In the genomic region with DNA sequence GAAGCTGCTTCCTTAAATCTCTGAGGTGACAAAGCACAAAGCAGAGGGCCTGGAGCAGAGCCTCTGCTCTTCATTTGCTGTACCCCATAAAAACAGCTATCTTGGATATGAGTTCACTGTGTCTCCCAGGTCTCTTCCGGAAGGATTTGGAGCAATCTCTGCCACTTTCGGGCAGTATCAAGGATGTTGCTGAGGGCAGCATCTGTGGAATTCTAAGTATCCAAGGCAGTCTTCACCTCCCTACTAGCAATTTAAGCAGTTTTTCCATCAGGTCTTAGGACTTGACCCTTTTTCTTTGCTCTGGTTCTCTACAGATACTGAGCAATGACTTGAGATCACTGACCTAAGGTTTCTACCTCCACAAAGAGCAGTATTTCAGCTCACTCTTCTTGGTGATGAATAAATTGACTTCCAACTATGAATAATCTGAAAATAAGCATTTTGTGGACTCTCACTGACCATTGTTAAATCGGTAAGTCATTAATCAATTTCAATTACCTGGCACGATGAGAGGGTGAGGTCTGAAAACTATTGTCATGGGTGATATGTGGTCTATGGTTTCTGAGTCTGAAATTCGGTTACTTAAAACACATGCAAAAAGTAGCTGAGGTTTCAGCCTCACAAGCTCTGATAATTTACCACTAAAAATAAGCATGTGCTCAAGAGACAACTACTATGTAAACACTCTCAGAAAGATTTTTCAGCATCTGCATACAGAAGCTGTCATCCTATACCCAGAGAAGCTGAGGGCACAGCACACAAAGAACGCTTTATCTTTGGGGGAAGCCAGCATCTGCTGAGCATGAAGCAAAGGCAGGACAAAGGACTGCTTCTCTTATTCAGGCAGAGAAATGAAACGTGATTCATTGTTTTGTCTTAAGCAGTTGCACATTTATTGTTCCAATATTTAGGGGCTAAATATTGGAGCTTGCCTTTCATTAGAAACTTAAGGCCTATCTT, we compare ENCODE assay signal across 12 cellular contexts. TPM values are rescaled to one million over a fixed set of nuclear protein-coding genes. Genes with fewer than 3 reads are reported as not detected.
DNase-seq lines count a peak whose midpoint lies in the region; ATAC-seq lines count a peak whose summit lies in the region.
"Had no signal": no experiment of that assay in that cellular context is flagged by ENCODE, and none has a peak within 500 bp of the region (broad histone marks: within the 10 kb centered on the region; RNA-seq: fewer than 3 reads in every experiment).

No MANE protein-coding gene starts in this region.

- no peak overlapping the region for H3K27ac Mint-ChIP-seq in activated CD8-positive, alpha-beta T cell treated with anti-CD3 and anti-CD28 coated beads, Interleukin-2, amount 10 ng/mL, durations not matched to agents 7 days and 5 days
- H3K27ac Mint-ChIP-seq: activated naive CD8-positive, alpha-beta T cell treated with anti-CD3 and anti-CD28 coated beads, Interleukin-2, amount 10 ng/mL, durations not matched to agents 7 days and 5 days; CD8-positive, alpha-beta memory T cell; natural killer cell treated with Interleukin-12 subunit alpha and Interleukin-12 subunit beta and Interleukin-15 and Interleukin-18, amount 100 ng/mL, for 72 hours; stimulated activated naive CD8-positive, alpha-beta T cell treated with anti-CD3 and anti-CD28 coated beads, Interleukin-15, Interleukin-2, amounts not matched to agents 100 ng/mL and 50 ng/mL, for 24 hours; T-helper 1 cell treated with Interleukin-12 subunit alpha and Interleukin-12 subunit beta and Interleukin-4 antibody, amounts not matched to agents 30 μg/mL and 1 μg/mL, for 36 hours had no signal

- DNase-seq in HT1080 (ENCODE audit: low read depth) (peak; percentile 44), NCI-H345 treated with DMSO at 0.1 percent for 48 hours (lab: John Stamatoyannopoulos, UW; ENCODE audit: unreplicated experiment) (peak; percentile 78), foreskin melanocyte (peak; percentile 95), retina (peak; percentile 39), DMS 273 treated with DMSO at 0.1 percent for 48 hours (lab: John Stamatoyannopoulos, UW) (no peak), glomerular visceral epithelial cell (ENCODE audit: extremely low spot score) (no peak)
- DNase-seq in activated CD8-positive, alpha-beta T cell treated with anti-CD3 and anti-CD28 coated beads, Interleukin-2, amount 10 ng/mL, durations not matched to agents 7 days and 5 days: no peak
- DNase-seq: activated naive CD8-positive, alpha-beta T cell treated with anti-CD3 and anti-CD28 coated beads, Interleukin-2, amount 10 ng/mL, durations not matched to agents 7 days and 5 days; CD8-positive, alpha-beta memory T cell had no signal

- no peak for ATAC-seq in activated CD8-positive, alpha-beta T cell treated with anti-CD3 and anti-CD28 coated beads, Interleukin-2, amount 10 ng/mL, durations not matched to agents 7 days and 5 days
- ATAC-seq: natural killer cell treated with Interleukin-12 subunit alpha and Interleukin-12 subunit beta and Interleukin-15 and Interleukin-18, amount 100 ng/mL, for 72 hours had no signal

- H3K4me3 Mint-ChIP-seq in activated CD8-positive, alpha-beta T cell treated with anti-CD3 and anti-CD28 coated beads, Interleukin-2, amount 10 ng/mL, durations not matched to agents 7 days and 5 days: no peak overlapping the region
- H3K4me3 Mint-ChIP-seq: activated naive CD8-positive, alpha-beta T cell treated with anti-CD3 and anti-CD28 coated beads, Interleukin-2, amount 10 ng/mL, durations not matched to agents 7 days and 5 days; CD8-positive, alpha-beta memory T cell; natural killer cell treated with Interleukin-12 subunit alpha and Interleukin-12 subunit beta and Interleukin-15 and Interleukin-18, amount 100 ng/mL, for 72 hours; stimulated activated naive CD8-positive, alpha-beta T cell treated with anti-CD3 and anti-CD28 coated beads, Interleukin-15, Interleukin-2, amounts not matched to agents 100 ng/mL and 50 ng/mL, for 24 hours; T-helper 1 cell treated with Interleukin-12 subunit alpha and Interleukin-12 subunit beta and Interleukin-4 antibody, amounts not matched to agents 30 μg/mL and 1 μg/mL, for 36 hours had no signal

- no peaks in the 10 kb centered on the region for H3K36me3 Mint-ChIP-seq in activated CD8-positive, alpha-beta T cell treated with anti-CD3 and anti-CD28 coated beads, Interleukin-2, amount 10 ng/mL, durations not matched to agents 7 days and 5 days (ENCODE audit: low read depth)
- H3K36me3 Mint-ChIP-seq: activated naive CD8-positive, alpha-beta T cell treated with anti-CD3 and anti-CD28 coated beads, Interleukin-2, amount 10 ng/mL, durations not matched to agents 7 days and 5 days; natural killer cell treated with Interleukin-12 subunit alpha and Interleukin-12 subunit beta and Interleukin-15 and Interleukin-18, amount 100 ng/mL, for 72 hours had no signal

- no peaks in the 10 kb centered on the region for H3K9me3 Mint-ChIP-seq in activated CD8-positive, alpha-beta T cell treated with anti-CD3 and anti-CD28 coated beads, Interleukin-2, amount 10 ng/mL, durations not matched to agents 7 days and 5 days (ENCODE audit: insufficient read depth)
- H3K9me3 Mint-ChIP-seq: activated naive CD8-positive, alpha-beta T cell treated with anti-CD3 and anti-CD28 coated beads, Interleukin-2, amount 10 ng/mL, durations not matched to agents 7 days and 5 days; natural killer cell treated with Interleukin-12 subunit alpha and Interleukin-12 subunit beta and Interleukin-15 and Interleukin-18, amount 100 ng/mL, for 72 hours; stimulated activated naive CD8-positive, alpha-beta T cell treated with anti-CD3 and anti-CD28 coated beads, Interleukin-15, Interleukin-2, amounts not matched to agents 100 ng/mL and 50 ng/mL, for 24 hours; T-helper 1 cell treated with Interleukin-12 subunit alpha and Interleukin-12 subunit beta and Interleukin-4 antibody, amounts not matched to agents 30 μg/mL and 1 μg/mL, for 36 hours had no signal

- H3K4me1 Mint-ChIP-seq in activated CD8-positive, alpha-beta T cell treated with anti-CD3 and anti-CD28 coated beads, Interleukin-2, amount 10 ng/mL, durations not matched to agents 7 days and 5 days (ENCODE audit: low read depth): no peaks in the 10 kb centered on the region
- H3K4me1 Mint-ChIP-seq: activated naive CD8-positive, alpha-beta T cell treated with anti-CD3 and anti-CD28 coated beads, Interleukin-2, amount 10 ng/mL, durations not matched to agents 7 days and 5 days; CD8-positive, alpha-beta memory T cell had no signal

- peaks cover 19% of the 10 kb centered on the region for H3K27me3 Mint-ChIP-seq in activated CD8-positive, alpha-beta T cell treated with anti-CD3 and anti-CD28 coated beads, Interleukin-2, amount 10 ng/mL, durations not matched to agents 7 days and 5 days (ENCODE audit: low read depth)
- H3K27me3 Mint-ChIP-seq: stimulated activated naive CD8-positive, alpha-beta T cell treated with anti-CD3 and anti-CD28 coated beads, Interleukin-15, Interleukin-2, amounts not matched to agents 100 ng/mL and 50 ng/mL, for 24 hours had no signal

- CTCF ChIA-PET in activated CD8-positive, alpha-beta T cell treated with anti-CD3 and anti-CD28 coated beads, Interleukin-2, amount 10 ng/mL, durations not matched to agents 7 days and 5 days (lab: Charles Lee): no interaction called here

- POLR2A ChIA-PET in activated CD8-positive, alpha-beta T cell treated with anti-CD3 and anti-CD28 coated beads, Interleukin-2, amount 10 ng/mL, durations not matched to agents 7 days and 5 days (lab: Charles Lee): interaction anchor here (0.6 kb wide), 1 partner anchor 79 kb away, joined by 3 read pairs; no protein-coding TSS in a partner anchor

RNA-seq across cellular contexts. Expression of a gene that starts 32.1 kb away (rescaled TPM):
- total RNA-seq in HT1080 (2014; rRNA removed; shearing (Covaris generic)): 145 and 158 TPM in 2 replicates
- polyA plus RNA-seq in HT1080 (2015; cell fraction: cytosol; rRNA removed): 177 and 202 TPM in 2 replicates
- polyA plus RNA-seq in HT1080 (2015; cell fraction: nucleus; rRNA removed): 94.7 and 110 TPM in 2 replicates
- total RNA-seq in activated CD8-positive, alpha-beta T cell treated with anti-CD3 and anti-CD28 coated beads, Interleukin-2, amount 10 ng/mL, durations not matched to agents 7 days and 5 days: 10 to 100 TPM; 45.5 to 46.5 TPM

Comparison
In these comparisons a context has a peak if more than half of its experiments do, and no peak if none do; other contexts are left out.
1. DNase-seq: peak in HT1080 (single experiment), NCI-H345 treated with DMSO at 0.1 percent for 48 hours (single experiment), foreskin melanocyte (single experiment) and retina (single experiment); none in DMS 273 treated with DMSO at 0.1 percent for 48 hours (single experiment), glomerular visceral epithelial cell (single experiment) and activated CD8-positive, alpha-beta T cell treated with anti-CD3 and anti-CD28 coated beads, Interleukin-2, amount 10 ng/mL, durations not matched to agents 7 days and 5 days (single experiment).